ENCODE assay signal across 1 cellular context in the genomic region with DNA sequence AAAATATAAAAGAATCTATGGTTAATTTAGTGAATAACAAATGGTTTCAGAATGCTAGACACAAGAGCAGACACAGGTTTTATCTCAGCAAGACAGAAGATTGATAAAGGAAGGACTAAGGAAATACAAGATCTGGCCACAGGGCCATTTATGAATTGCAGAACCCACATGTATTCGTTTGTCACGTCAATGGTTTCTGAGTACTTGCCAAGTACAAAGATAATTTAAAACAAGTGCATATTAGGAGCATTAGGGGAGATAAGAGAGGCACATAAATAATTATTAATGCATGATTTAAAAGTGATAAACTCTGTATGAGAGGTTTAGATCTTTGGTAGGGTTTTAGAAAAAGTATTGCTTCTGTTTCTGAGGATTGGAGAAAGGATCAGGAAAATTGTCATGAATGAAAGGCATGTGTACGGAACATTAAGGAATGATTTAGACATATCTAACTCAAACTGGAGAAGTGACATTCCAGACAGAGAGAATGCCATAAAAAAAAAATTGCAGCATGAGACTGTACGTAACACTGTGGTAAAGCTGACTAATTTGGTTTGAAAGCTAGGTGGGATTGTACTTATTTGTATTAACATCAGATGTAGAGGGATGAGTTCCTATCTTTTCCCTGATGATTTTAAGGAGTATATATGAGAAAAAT.
TF ChIP-seq lines count a peak whose summit lies in the region.

No MANE protein-coding gene starts in this region.

TF ChIP-seq in neural cell, 6 proteins besides CTCF, POLR2A, EP300 and RAD21 (continued from another document):
- no peak for TF ChIP-seq EZH2 (IDR thresholded peaks at IDR 0.05; ENCODE audit: borderline replicate concordance, insufficient read depth, low read length, poor library complexity, severe bottlenecking)
